Comparison of ENCODE assay signal across 8 cellular contexts in the genomic region with DNA sequence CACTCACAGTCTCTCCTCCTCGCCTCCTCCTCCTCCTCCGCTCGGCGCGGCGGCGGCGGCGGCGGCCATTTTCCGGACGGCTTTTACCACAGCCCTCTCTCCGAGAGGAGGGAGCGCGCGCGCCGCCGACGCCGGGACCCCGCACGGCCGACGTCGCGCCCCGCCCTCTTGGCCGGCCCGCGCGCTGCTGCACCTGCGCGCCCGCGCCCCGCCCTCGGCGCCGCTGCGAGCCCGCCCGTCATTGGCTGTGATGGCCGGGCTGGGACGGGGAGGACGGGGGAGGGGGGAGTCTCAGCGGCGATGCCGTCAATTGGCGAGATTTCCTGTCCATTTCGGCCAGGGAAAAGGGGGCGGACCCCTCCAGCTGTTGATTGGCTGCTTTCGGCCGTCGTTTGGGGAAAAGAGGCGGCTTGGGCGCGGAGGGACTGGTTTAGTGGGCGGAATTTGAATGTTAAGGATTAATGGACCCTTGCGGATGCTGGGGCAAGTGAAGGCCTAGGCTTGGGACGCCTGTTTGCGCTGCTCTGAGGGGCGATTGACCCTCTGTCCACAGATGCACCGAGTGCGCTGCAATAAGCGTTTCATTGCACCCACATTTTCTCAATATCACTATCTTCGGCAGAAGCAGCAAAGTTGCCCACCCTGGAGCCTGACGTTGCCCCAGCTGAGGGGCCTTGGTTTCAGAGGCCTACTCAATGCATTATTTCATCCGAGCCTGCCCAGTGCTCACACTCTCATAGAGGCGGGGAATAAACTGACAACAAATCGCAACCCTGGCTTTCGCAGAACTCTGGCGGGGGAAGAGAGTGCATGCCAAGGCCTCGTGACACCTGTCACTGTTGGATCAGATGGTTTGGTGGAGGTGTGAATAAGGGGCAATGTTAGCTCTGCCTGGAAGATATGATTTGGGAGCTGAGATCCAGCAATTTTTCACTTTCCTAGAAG. TPM values are rescaled to one million over a fixed set of nuclear protein-coding genes. Genes with fewer than 3 reads are reported as not detected.
DNase-seq lines count a peak whose midpoint lies in the region; ATAC-seq and TF ChIP-seq lines count a peak whose summit lies in the region.

A gene (minus strand): TSS at position 121 of the 945 bp plus-strand sequence.

- POLR2A ChIA-PET in RWPE1 (lab: Yijun Ruan, JAX; ENCODE audit: low non-redundant PET), result interaction anchor here (0.8 kb wide), 1 partner anchor 18 kb away, joined by 3 read pairs; no protein-coding TSS in a partner anchor
- POLR2A ChIA-PET in naive thymus-derived CD8-positive, alpha-beta T cell (lab: Charles Lee), result interaction anchor here (0.5 to 1.8 kb wide), 7 partner anchors 9 to 300 kb away, joined by 3 to 7 read pairs (median 5); a partner anchor contains a TSS

- H3K4me3 ChIP-seq in DND-41 (ENCODE audit: low read depth in 1 of 2, low read length in 2 of 2), result peak within 1 kb of the TSS; percentile 57 to 76; a peak in 3 of 4 replicates
- peak within 1 kb of the TSS; percentile 75 for H3K4me3 ChIP-seq in GM23338
- peak within 1 kb of the TSS; percentile 56 for H3K4me3 ChIP-seq in fibroblast of mammary gland (ENCODE audit: control insufficient read depth, low read depth, low read length)

- H3K4me1 Mint-ChIP-seq in GM23338, result peaks cover 36% of the 10 kb centered on the region
- H3K4me1 Mint-ChIP-seq in activated T-helper 17 cell treated with anti-CD3 and anti-CD28 coated beads, Interleukin-2, amount 50 U/mL, for 72 hours, result peaks cover 40% of the 10 kb centered on the region
- H3K4me1 Mint-ChIP-seq in naive thymus-derived CD8-positive, alpha-beta T cell, result peaks cover 11 to 42% (median 32%) of the 10 kb centered on the region in 4 donors
- H3K4me1 Mint-ChIP-seq in stimulated activated naive B cell treated with anti-CD40 and anti-IgM and Interleukin-4, amounts not matched to agents 10 μg/mL and 1 μg/mL and 100 μg/mL, for 72 hours, result peaks cover 21 to 29% of the 10 kb centered on the region in 2 donors

- H3K9me3 ChIP-seq in DND-41 (ENCODE audit: insufficient read depth, low read length, severe bottlenecking), result no peaks in the 10 kb centered on the region

- H3K27me3 ChIP-seq in DND-41 (ENCODE audit: insufficient read depth, low read length, poor library complexity) (no peaks in the 10 kb centered on the region), GM23338 (ENCODE audit: insufficient read depth) (no peaks in the 10 kb centered on the region)

- H4K20me1 ChIP-seq in DND-41 (ENCODE audit: insufficient read depth, low read length) (peaks cover 33% of the 10 kb centered on the region), GM23338 (replicated peaks; ENCODE audit: insufficient read depth) (no peaks in the 10 kb centered on the region; the same call in 1 of the 2 replicates)

- peak within 1 kb of the TSS; percentile 73 for H3K9ac ChIP-seq in DND-41 (ENCODE audit: low read depth, low read length)

- H3K27me3 Mint-ChIP-seq in GM23338 (ENCODE audit: insufficient read depth, low read depth, poor library complexity), result peaks cover 11% of the 10 kb centered on the region
- H3K27me3 Mint-ChIP-seq in activated T-helper 17 cell treated with anti-CD3 and anti-CD28 coated beads, Interleukin-2, amount 50 U/mL, for 72 hours, result no peaks in the 10 kb centered on the region
- peaks cover 0 to 2% (median 0%) of the 10 kb centered on the region in 5 donors for H3K27me3 Mint-ChIP-seq in naive thymus-derived CD8-positive, alpha-beta T cell
- peaks cover 4 to 7% of the 10 kb centered on the region in 2 donors for H3K27me3 Mint-ChIP-seq in stimulated activated naive B cell treated with anti-CD40 and anti-IgM and Interleukin-4, amounts not matched to agents 10 μg/mL and 1 μg/mL and 100 μg/mL, for 72 hours

- H3K9me2 ChIP-seq in GM23338 (ENCODE audit: insufficient read depth), result no peaks in the 10 kb centered on the region

- H2AFZ ChIP-seq in DND-41 (ENCODE audit: low read depth, low read length), result peak within 1 kb of the TSS; percentile 96
- H2AFZ ChIP-seq in GM23338, result no peak within 1 kb of the TSS

- H3K27ac ChIP-seq in DND-41 (ENCODE audit: low read length), result peak within 1 kb of the TSS; percentile 84
- H3K27ac ChIP-seq in GM23338 (ENCODE audit: low read depth), result 0 out of 2 replicates have a peak within 1 kb of the TSS, but pooled peaks have one; percentile 59
- H3K27ac ChIP-seq in RWPE1, result peak within 1 kb of the TSS; percentile 82

- H3K36me3 ChIP-seq in DND-41 (ENCODE audit: insufficient read depth, low read length) (peaks cover 8% of the 10 kb centered on the region), GM23338 (ENCODE audit: insufficient read depth) (no peaks in the 10 kb centered on the region)

- peak within 1 kb of the TSS; percentile 92 for H3K4me2 ChIP-seq in DND-41 (ENCODE audit: insufficient read depth, low read length)
- peak within 1 kb of the TSS; percentile 87 for H3K4me2 ChIP-seq in GM23338

- CTCF ChIA-PET in RWPE1 (lab: Yijun Ruan, JAX), result no interaction called here

- H3K36me3 Mint-ChIP-seq in GM23338 (ENCODE audit: low read depth), result no peaks in the 10 kb centered on the region
- peaks cover 34% of the 10 kb centered on the region for H3K36me3 Mint-ChIP-seq in activated T-helper 17 cell treated with anti-CD3 and anti-CD28 coated beads, Interleukin-2, amount 50 U/mL, for 72 hours (ENCODE audit: low read depth)
- H3K36me3 Mint-ChIP-seq in naive thymus-derived CD8-positive, alpha-beta T cell, result no peaks in the 10 kb centered on the region
- H3K36me3 Mint-ChIP-seq in stimulated activated naive B cell treated with anti-CD40 and anti-IgM and Interleukin-4, amounts not matched to agents 10 μg/mL and 1 μg/mL and 100 μg/mL, for 72 hours, result peaks cover 4 to 14% of the 10 kb centered on the region in 2 donors

- peaks cover 37% of the 10 kb centered on the region for H3K4me1 ChIP-seq in DND-41 (ENCODE audit: insufficient read depth, low read length)
- H3K4me1 ChIP-seq in GM23338 (ENCODE audit: insufficient read depth), result peaks cover 27% of the 10 kb centered on the region

- no peaks in the 10 kb centered on the region for H3F3A ChIP-seq in GM23338 (replicated peaks; ENCODE audit: low read depth)

- H3K79me2 ChIP-seq in DND-41 (ENCODE audit: insufficient read depth, low read length), result peaks cover 49% of the 10 kb centered on the region
- H3K79me2 ChIP-seq in GM23338 (replicated peaks; ENCODE audit: insufficient read depth), result peaks cover 38% of the 10 kb centered on the region

- peak within 1 kb of the TSS; percentile 52; the same call in 1 of the 2 replicates for H3K27ac Mint-ChIP-seq in GM23338
- H3K27ac Mint-ChIP-seq in activated T-helper 17 cell treated with anti-CD3 and anti-CD28 coated beads, Interleukin-2, amount 50 U/mL, for 72 hours, result peak within 1 kb of the TSS; percentile 98
- H3K27ac Mint-ChIP-seq in naive thymus-derived CD8-positive, alpha-beta T cell, result peak within 1 kb of the TSS; percentile 92 to 99 (median 96)
- H3K27ac Mint-ChIP-seq in stimulated activated naive B cell treated with anti-CD40 and anti-IgM and Interleukin-4, amounts not matched to agents 10 μg/mL and 1 μg/mL and 100 μg/mL, for 72 hours, result peak within 1 kb of the TSS; percentile 98

- TF ChIP-seq CTCF in DND-41 (IDR thresholded peaks at IDR 0.05; ENCODE audit: borderline replicate concordance, extremely low read depth, low read length, poor library complexity, severe bottlenecking) (no peak), GM23338 (conservative IDR thresholded peaks at IDR 0.05; ENCODE audit: low read depth in 2 of 2) (no peak), RWPE1 (conservative IDR thresholded peaks at IDR 0.05; ENCODE audit: low read depth) (no peak), fibroblast of mammary gland (conservative IDR thresholded peaks at IDR 0.05; ENCODE audit: control insufficient read depth, insufficient read depth, low read depth, low read length) (no peak)

- no peaks in the 10 kb centered on the region for H3K9me3 Mint-ChIP-seq in GM23338
- no peaks in the 10 kb centered on the region for H3K9me3 Mint-ChIP-seq in activated T-helper 17 cell treated with anti-CD3 and anti-CD28 coated beads, Interleukin-2, amount 50 U/mL, for 72 hours
- H3K9me3 Mint-ChIP-seq in naive thymus-derived CD8-positive, alpha-beta T cell, result no peaks in the 10 kb centered on the region
- no peaks in the 10 kb centered on the region for H3K9me3 Mint-ChIP-seq in stimulated activated naive B cell treated with anti-CD40 and anti-IgM and Interleukin-4, amounts not matched to agents 10 μg/mL and 1 μg/mL and 100 μg/mL, for 72 hours

- DNase-seq in DND-41 (peak; percentile 94), GM23338 (ENCODE audit: low spot score) (peak; percentile 94), LHCN-M2 (ENCODE audit: low read depth) (peak; percentile 86), RWPE1 (ENCODE audit: low spot score) (peak; percentile 98), fibroblast of mammary gland (ENCODE audit: low read depth) (peak; percentile 88)
- DNase-seq in naive thymus-derived CD8-positive, alpha-beta T cell, result peak; percentile 75 to 91 (median 85)
- DNase-seq in stimulated activated naive B cell treated with anti-CD40 and anti-IgM and Interleukin-4, amounts not matched to agents 10 μg/mL and 1 μg/mL and 100 μg/mL, for 72 hours, result peak; percentile 88

- H3K4me3 Mint-ChIP-seq in GM23338, result peak within 1 kb of the TSS; percentile 85
- H3K4me3 Mint-ChIP-seq in activated T-helper 17 cell treated with anti-CD3 and anti-CD28 coated beads, Interleukin-2, amount 50 U/mL, for 72 hours, result peak within 1 kb of the TSS; percentile 98
- peak within 1 kb of the TSS; percentile 90 to 97 (median 94) for H3K4me3 Mint-ChIP-seq in naive thymus-derived CD8-positive, alpha-beta T cell
- H3K4me3 Mint-ChIP-seq in stimulated activated naive B cell treated with anti-CD40 and anti-IgM and Interleukin-4, amounts not matched to agents 10 μg/mL and 1 μg/mL and 100 μg/mL, for 72 hours, result peak within 1 kb of the TSS; percentile 93 to 95

- ATAC-seq in DND-41 (ENCODE audit: insufficient read depth, low read depth), result peak; percentile 81
- ATAC-seq in GM23338, result peak; percentile 70
- ATAC-seq in activated T-helper 17 cell treated with anti-CD3 and anti-CD28 coated beads, Interleukin-2, amount 50 U/mL, for 72 hours (replicated peaks), result peak; percentile 84
- peak; percentile 82 to 88 for ATAC-seq in naive thymus-derived CD8-positive, alpha-beta T cell
- peak; percentile 86 to 90 for ATAC-seq in stimulated activated naive B cell treated with anti-CD40 and anti-IgM and Interleukin-4, amounts not matched to agents 10 μg/mL and 1 μg/mL and 100 μg/mL, for 72 hours (replicated peaks)

TF ChIP-seq in GM23338, 12 proteins besides CTCF, POLR2A, EP300 and RAD21 (continues in another document):
- TF ChIP-seq ZNF331 (CRISPR knock-in tag; IDR thresholded peaks at IDR 0.05; ENCODE audit: low read depth) (no peak), STAT1 (IDR thresholded peaks at IDR 0.05; ENCODE audit: unreplicated experiment) (no peak), CREB1 (CRISPR knock-in tag; IDR thresholded peaks at IDR 0.05; ENCODE audit: low read depth) (peak; percentile 38; the same call in 1 of the 2 replicates), EZH2 (IDR thresholded peaks at IDR 0.05; ENCODE audit: low read depth, unreplicated experiment) (no peak)

RNA-seq across cellular contexts. Expression of the gene that starts here (rescaled TPM):
- total RNA-seq in GM23338 (2014; rRNA removed; shearing (Covaris generic)), result 32.7 and 34.0 TPM in 2 replicates
- 27.4 and 27.7 TPM in 2 replicates for polyA plus RNA-seq in GM23338 (2016; fragmentation: Nextera tagmentation; extraction: Ambion mirVana)
- total RNA-seq in LHCN-M2 (2014; rRNA removed), result 23.8 and 23.9 TPM in 2 replicates
- 14.6 TPM for polyA plus RNA-seq in LHCN-M2 (2012)
- 10 to 100 TPM; 72.2 to 87.8 TPM for total RNA-seq in activated T-helper 17 cell treated with anti-CD3 and anti-CD28 coated beads, Interleukin-2, amount 50 U/mL, for 72 hours
- total RNA-seq in naive thymus-derived CD8-positive, alpha-beta T cell, result 10 to 100 TPM; 87.7 to 88.3 TPM
- 10 to 100 TPM; 12.0 to 22.2 (median 12.2) TPM for polyA plus RNA-seq in naive thymus-derived CD8-positive, alpha-beta T cell

Comparison
In these comparisons a context has a peak if more than half of its experiments do, and no peak if none do; other contexts are left out.
1. Peak in every context shown above with its lines: DNase-seq, ATAC-seq, H3K4me3 ChIP-seq and H3K27ac ChIP-seq.